ENCODE assay signal across 24 cellular contexts in the genomic region with DNA sequence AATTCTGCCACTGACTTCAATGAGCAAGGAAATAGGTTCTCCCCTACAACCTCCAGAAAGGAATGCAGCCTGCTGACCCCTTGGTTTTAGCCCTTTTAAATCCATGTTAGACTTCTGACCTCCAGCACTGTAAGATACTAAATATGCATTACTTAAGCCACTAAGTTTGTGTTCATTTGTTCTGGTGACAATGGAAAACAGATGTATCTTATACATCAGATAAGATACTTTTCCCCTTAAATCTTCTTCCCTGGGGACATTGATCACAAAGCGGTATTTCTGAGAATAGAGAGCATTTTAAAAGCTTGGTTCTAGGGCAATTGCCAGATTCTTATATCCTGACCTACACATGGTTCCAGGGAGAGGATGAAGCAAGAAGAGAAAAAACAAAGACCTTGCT.
"Had no signal": no experiment of that assay in that cellular context is flagged by ENCODE, and none has a peak within 500 bp of the region (broad histone marks: within the 10 kb centered on the region; RNA-seq: fewer than 3 reads in every experiment).

No MANE protein-coding gene starts in this region.

- H3K27me3 ChIP-seq: ascending aorta, SJCRH30 had no signal

- H3K4me1 ChIP-seq: ascending aorta, SJCRH30 had no signal

- H3K27ac ChIP-seq: ascending aorta, RWPE1, SJCRH30 had no signal

- H3K9me3 ChIP-seq: ascending aorta, SJCRH30 had no signal

- DNase-seq: activated CD4-positive, alpha-beta T cell treated with anti-CD3 and anti-CD28 coated beads for 48 hours; activated CD4-positive, alpha-beta T cell treated with anti-CD3 and anti-CD28 coated beads, Interleukin-2, amount 50 U/mL, for 4 hours; activated CD4-positive, CD25-positive, alpha-beta regulatory T cell treated with anti-CD3 and anti-CD28 coated beads, Interleukin-2, amount 50 U/mL, for 72 hours; activated CD8-positive, alpha-beta memory T cell treated with anti-CD3 and anti-CD28 coated beads, Interleukin-2, amount 50 U/mL, for 48 hours; activated CD8-positive, alpha-beta T cell treated with anti-CD3 and anti-CD28 coated beads, Interleukin-2, amount 10 ng/mL, durations not matched to agents 7 days and 5 days; activated effector memory CD4-positive, alpha-beta T cell treated with Interleukin-2 at 50 U/mL for 16 hours; activated naive CD4-positive, alpha-beta T cell; activated T-cell treated with anti-CD3 and anti-CD28 coated beads, Interleukin-2, amount 50 U/mL, for 24 hours; amniotic stem cell; Karpas-422; MM.1S; NCI-H1105; NCI-H1436; NCI-H1694 treated with DMSO at 0.1 percent for 48 hours; NCI-H2029 treated with DMSO at 0.1 percent for 48 hours; NCI-H510A treated with DMSO at 0.1 percent for 48 hours; NCI-H69; NK-92 treated with Interleukin-12 subunit alpha and Interleukin-12 subunit beta, amount 100 ng/mL, for 24 hours; OCI-M1; Right ventricle myocardium superior; SJCRH30 had no signal

- H3K4me3 ChIP-seq: ascending aorta, SJCRH30 had no signal

- H3K36me3 ChIP-seq: ascending aorta, SJCRH30 had no signal

- ATAC-seq: activated CD8-positive, alpha-beta T cell treated with anti-CD3 and anti-CD28 coated beads, Interleukin-2, amount 10 ng/mL, durations not matched to agents 7 days and 5 days; Panc1 had no signal
